In the genomic region with DNA sequence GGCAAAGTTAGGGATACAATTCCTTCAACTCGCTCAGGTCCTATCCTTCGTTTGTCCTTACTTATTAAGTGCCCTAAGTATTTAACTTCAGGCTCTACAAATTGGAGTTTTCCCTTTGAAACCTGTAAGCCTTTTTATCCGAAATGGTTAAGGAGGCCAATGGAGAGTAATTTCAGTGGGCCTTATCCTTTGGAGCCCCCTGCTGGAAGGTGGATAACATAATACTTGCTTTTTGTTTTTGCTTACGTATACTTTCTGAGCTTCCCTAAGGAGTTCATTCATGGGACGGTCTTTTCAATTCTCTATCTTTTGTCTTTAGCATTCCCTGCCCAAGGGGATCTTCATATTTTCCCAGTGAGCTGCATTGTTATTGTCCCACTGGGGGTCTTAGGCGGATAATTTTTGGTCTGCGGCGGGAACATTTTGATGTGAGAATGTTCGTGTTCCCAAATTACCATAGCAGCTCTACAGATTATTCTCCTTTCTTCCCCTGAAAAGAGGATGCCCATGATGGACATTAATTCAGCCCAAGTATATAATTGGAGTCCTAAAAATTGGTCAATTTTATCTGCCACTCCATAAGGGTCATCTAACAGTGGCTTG, we compare ENCODE assay signal across 8 cellular contexts. TPM values are rescaled to one million over a fixed set of nuclear protein-coding genes. Genes with fewer than 3 reads are reported as not detected.
DNase-seq lines count a peak whose midpoint lies in the region; ATAC-seq, FAIRE-seq and TF ChIP-seq lines count a peak whose summit lies in the region.

No MANE protein-coding gene starts in this region.

- no peak for TF ChIP-seq POLR2A in uterus (IDR thresholded peaks at IDR 0.05)

- H3K27ac ChIP-seq in RWPE1 (no peak overlapping the region), lower lobe of right lung (no peak overlapping the region), uterus (no peak overlapping the region)

- peaks cover 10% of the 10 kb centered on the region for H3K27me3 Mint-ChIP-seq in HFFc6 (ENCODE audit: insufficient read depth)

- H3K9me3 Mint-ChIP-seq in HFFc6, result peaks cover 30% of the 10 kb centered on the region

- no peaks in the 10 kb centered on the region for H3K4me1 Mint-ChIP-seq in HFFc6 (ENCODE audit: low read depth)

- FAIRE-seq in D721Med (lab: Jason Lieb, UNC), result peak; percentile 97

- intact Hi-C loops in lower lobe of right lung (cut with DNase I) (no loop called here), uterus (cut with DNase I; ENCODE audit: low total_unique reads) (no loop called here)

- H3K4me3 ChIP-seq in lower lobe of right lung, result no peak overlapping the region
- H3K4me3 ChIP-seq in uterus, result no peak overlapping the region

- peaks cover 27% of the 10 kb centered on the region for H3K9me3 ChIP-seq in lower lobe of right lung
- peaks cover 0 to 7% of the 10 kb centered on the region in 2 donors for H3K9me3 ChIP-seq in uterus

- H3K4me1 ChIP-seq in lower lobe of right lung, result no peaks in the 10 kb centered on the region
- no peaks in the 10 kb centered on the region for H3K4me1 ChIP-seq in uterus

- peak; percentile 83 for TF ChIP-seq CTCF in D721Med (IDR thresholded peaks at IDR 0.05; ENCODE audit: insufficient read depth, missing control alignments)
- TF ChIP-seq CTCF in HFFc6 (IDR thresholded peaks at IDR 0.05), result peak; percentile 82
- TF ChIP-seq CTCF in RWPE1 (conservative IDR thresholded peaks at IDR 0.05; ENCODE audit: low read depth), result peak; percentile 69
- TF ChIP-seq CTCF in lower lobe of right lung (IDR thresholded peaks at IDR 0.05), result peak; percentile 66
- TF ChIP-seq CTCF in uterus (IDR thresholded peaks at IDR 0.05), result peak; percentile 48 to 63 (median 56)

- H3K36me3 Mint-ChIP-seq in HFFc6 (ENCODE audit: low read depth), result no peaks in the 10 kb centered on the region; the same call in none of the 2 replicates

- H3K36me3 ChIP-seq in lower lobe of right lung (no peaks in the 10 kb centered on the region), uterus (no peaks in the 10 kb centered on the region)

- no peak overlapping the region for H3K27ac Mint-ChIP-seq in HFFc6

- ATAC-seq in lower lobe of right lung (peak; percentile 67 to 79), GM18861 (IDR thresholded peaks at IDR 0.05; ENCODE audit: unreplicated experiment) (no peak)

- no peaks in the 10 kb centered on the region for H3K27me3 ChIP-seq in lower lobe of right lung (ENCODE audit: low read depth)
- H3K27me3 ChIP-seq in uterus, result no peaks in the 10 kb centered on the region

- POLR2A ChIA-PET in RWPE1 (lab: Yijun Ruan, JAX; ENCODE audit: low non-redundant PET), result no interaction called here

- DNase-seq in D721Med (ENCODE audit: insufficient read length, low spot score) (no peak), HFFc6 (peak; percentile 38), RWPE1 (ENCODE audit: low spot score) (no peak), dermis microvascular lymphatic vessel endothelial cell (ENCODE audit: low read depth in 2 of 2) (peak; percentile 38 to 52), lower lobe of right lung (no peak), uterus (peak in 1 of 2 donors; percentile 21), UCSD-AML1 (lab: John Stamatoyannopoulos, UW; ENCODE audit: unreplicated experiment) (no peak)

- H3K4me3 Mint-ChIP-seq in HFFc6, result no peak overlapping the region

- CTCF ChIA-PET in RWPE1 (lab: Yijun Ruan, JAX), result no interaction called here

RNA-seq across cellular contexts. Expression of a gene that starts 34.4 kb away (rescaled TPM):
- 10 to 100 TPM; 26.0 to 31.4 (median 29.1) TPM for total RNA-seq in HFFc6 (2021; fragmentation: NEBNext Ultra II Directional; extraction: Animal tissue kit (Norgen Biotek cat#: 25700))
- 57.9 and 58.5 TPM in 2 replicates for total RNA-seq in dermis microvascular lymphatic vessel endothelial cell
- 47.3 TPM for total RNA-seq in lower lobe of right lung
- 10 to 100 TPM; 29.1 to 98.5 (median 53.0) TPM for total RNA-seq in uterus

RNA-seq across cellular contexts. Expression of a gene that starts 41.3 kb away (rescaled TPM):
- under 1 TPM; 0.12 to 0.66 (median 0.22) TPM for total RNA-seq in HFFc6 (2021; fragmentation: NEBNext Ultra II Directional; extraction: Animal tissue kit (Norgen Biotek cat#: 25700))
- total RNA-seq in dermis microvascular lymphatic vessel endothelial cell (4.4 and 4.5 TPM in 2 replicates), lower lobe of right lung (8.1 TPM), uterus (10 to 100 TPM in 1 of 4 donors, 1 to 10 TPM in 3; 1.5 to 16.2 (median 5.3) TPM)

Comparison
In these comparisons a context has a peak if more than half of its experiments do, and no peak if none do; other contexts are left out.
1. DNase-seq: peak in HFFc6 (single experiment) and dermis microvascular lymphatic vessel endothelial cell (2 of 2); none in D721Med (single experiment), RWPE1 (single experiment), lower lobe of right lung (single experiment) and UCSD-AML1 (single experiment).
2. Peak in every context shown above with its lines, with median percentiles within 50 percentile points of each other: CTCF ChIP-seq.